Comparison of ENCODE assay signal across 9 cellular contexts in the genomic region with DNA sequence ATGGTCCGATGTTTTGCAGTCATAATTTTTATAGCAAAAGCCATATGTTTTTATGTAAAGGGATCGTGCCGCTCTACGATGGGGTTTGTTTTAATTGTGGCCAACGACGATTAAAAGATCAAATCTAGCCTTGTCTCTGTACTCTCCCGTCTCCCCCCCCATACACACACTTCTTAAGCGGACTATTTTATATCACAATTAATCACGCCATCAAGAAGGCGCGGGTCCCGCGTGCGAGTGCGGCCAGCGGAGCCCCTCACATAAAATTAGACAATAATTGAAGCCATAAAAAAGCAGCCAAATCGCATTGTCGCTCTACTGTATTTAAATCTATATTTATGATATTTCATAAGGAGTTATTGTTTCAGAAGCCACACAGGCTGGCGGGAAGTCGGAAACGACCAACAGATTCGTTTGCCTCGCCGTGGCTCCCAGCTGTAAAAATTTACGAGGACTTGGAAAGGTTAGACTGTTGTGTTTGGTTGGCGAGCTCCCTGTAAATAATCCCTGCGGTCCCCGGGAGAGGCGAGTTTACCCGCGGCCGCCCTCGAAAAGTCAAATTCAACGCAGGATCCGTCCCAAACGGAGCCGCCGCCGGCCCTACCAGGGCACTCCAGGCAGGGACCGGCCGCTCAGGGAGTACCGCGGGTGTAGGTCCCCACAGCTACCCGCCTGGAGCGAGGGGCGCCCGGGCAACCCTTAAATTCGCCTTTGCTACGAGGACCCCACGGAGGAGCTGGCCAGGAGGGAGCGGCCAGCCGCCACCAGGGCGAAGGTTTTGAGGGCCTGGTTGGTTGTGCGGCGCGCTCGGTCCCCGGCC. TPM values are rescaled to one million over a fixed set of nuclear protein-coding genes. Genes with fewer than 3 reads are reported as not detected.
DNase-seq lines count a peak whose midpoint lies in the region; ATAC-seq, FAIRE-seq and TF ChIP-seq lines count a peak whose summit lies in the region.
"Had no signal": no experiment of that assay in that cellular context is flagged by ENCODE, and none has a peak within 500 bp of the region (broad histone marks: within the 10 kb centered on the region; RNA-seq: fewer than 3 reads in every experiment).

No MANE protein-coding gene starts in this region.

- H3K36me3 Mint-ChIP-seq in progenitor cell of endocrine pancreas (ENCODE audit: insufficient read depth), result no peaks in the 10 kb centered on the region

- no peak overlapping the region for H3K4me3 Mint-ChIP-seq in progenitor cell of endocrine pancreas (ENCODE audit: low read depth)

- no peak for TF ChIP-seq CTCF in foreskin fibroblast (IDR thresholded peaks at IDR 0.05; ENCODE audit: low read depth, low read length)
- TF ChIP-seq CTCF in progenitor cell of endocrine pancreas (IDR thresholded peaks at IDR 0.05; ENCODE audit: unreplicated experiment), result no peak

- DNase-seq in ELR (ENCODE audit: low read depth) (peak; percentile 57), RCC 7860 (ENCODE audit: low spot score) (peak; percentile 58), foreskin fibroblast (peak in 1 of 2 donors; percentile 61), skeletal muscle cell (ENCODE audit: low read depth) (no peak), retina (no peak), progenitor cell of endocrine pancreas (ENCODE audit: low spot score, unreplicated experiment) (no peak), GOT3 (lab: John Stamatoyannopoulos, UW) (no peak)
- DNase-seq: T-helper 9 cell had no signal

- H3K9me3 Mint-ChIP-seq in progenitor cell of endocrine pancreas (ENCODE audit: low read depth), result no peaks in the 10 kb centered on the region

- peak overlapping the region; percentile 59 to 93 for H3K4me3 ChIP-seq in foreskin fibroblast (ENCODE audit: low read depth in 1 of 2, low read length in 2 of 2)
- H3K4me3 ChIP-seq in skeletal muscle cell (ENCODE audit: low read depth, low read length), result peak overlapping the region; percentile 78

- no peak for FAIRE-seq in RCC 7860 (lab: Jason Lieb, UNC)

- H3K27ac Mint-ChIP-seq in progenitor cell of endocrine pancreas, result no peak overlapping the region

- peaks cover 4% of the 10 kb centered on the region for H3K4me1 Mint-ChIP-seq in progenitor cell of endocrine pancreas (ENCODE audit: low read depth)

- H3K27me3 Mint-ChIP-seq in progenitor cell of endocrine pancreas, result peaks cover 87% of the 10 kb centered on the region

- no peak for ATAC-seq in GM18520 (IDR thresholded peaks at IDR 0.05; ENCODE audit: unreplicated experiment)

RNA-seq across cellular contexts. Expression of a gene that starts 0.5 kb away (rescaled TPM):
- not detected in 2 replicates for total RNA-seq in progenitor cell of endocrine pancreas

RNA-seq across cellular contexts. Expression of a gene that starts 8.3 kb away (rescaled TPM):
- not detected in 2 replicates for total RNA-seq in progenitor cell of endocrine pancreas

RNA-seq across cellular contexts. Expression of a gene that starts 9.4 kb away (rescaled TPM):
- 1.4 and 1.5 TPM in 2 replicates for total RNA-seq in progenitor cell of endocrine pancreas

RNA-seq across cellular contexts. Expression of a gene that starts 13.5 kb away (rescaled TPM):
- 77.4 and 85.5 TPM in 2 replicates for total RNA-seq in progenitor cell of endocrine pancreas

RNA-seq across cellular contexts. Expression of a gene that starts 18.3 kb away (rescaled TPM):
- total RNA-seq in progenitor cell of endocrine pancreas, result 0.38 TPM in 1 of 2 replicates, not detected in the other

Comparison
In these comparisons a context has a peak if more than half of its experiments do, and no peak if none do; other contexts are left out.
1. DNase-seq: peak in ELR (single experiment) and RCC 7860 (single experiment); none in skeletal muscle cell (single experiment), retina (single experiment), progenitor cell of endocrine pancreas (single experiment) and GOT3 (single experiment).